In genomic region chrX:56978172-56978571, GRCh38 we compare ENCODE assay signal across 8 cellular contexts. TPM values are rescaled to one million over a fixed set of nuclear protein-coding genes. Genes with fewer than 3 reads are reported as not detected.
DNase-seq lines count a peak whose midpoint lies in the region; ATAC-seq and TF ChIP-seq lines count a peak whose summit lies in the region.

No MANE protein-coding gene starts in this region.

- peak; percentile 79 for TF ChIP-seq RAD21 in SK-N-SH (IDR thresholded peaks at IDR 0.05; ENCODE audit: low read length)

- no peaks in the 10 kb centered on the region for H3F3A ChIP-seq in SK-N-SH (replicated peaks; ENCODE audit: insufficient read depth)

- no peaks in the 10 kb centered on the region for H4K20me1 ChIP-seq in SK-N-SH (ENCODE audit: insufficient read depth)

- no peak overlapping the region for H3K27ac ChIP-seq in SK-N-SH (ENCODE audit: low read depth in 2 of 2, low read length in 1 of 2)
- H3K27ac ChIP-seq in right lobe of liver = no peak overlapping the region
- no peak overlapping the region for H3K27ac ChIP-seq in transverse colon

- WGBS in SK-N-SH (ENCODE audit: low lambda C conversion rate) = 10% methylated on average over 1 of the region's 1 CpG
- 37% methylated on average over 1 of the region's 1 CpG for WGBS in right lobe of liver (ENCODE audit: insufficient coverage, low coverage, low lambda C conversion rate, missing lambda C conversion rate)
- 36% methylated on average over 1 of the region's 1 CpG; no CpG with 5 or more reads in 1 of the 2 donors for WGBS in transverse colon (ENCODE audit: low coverage in 1 of 2), 2 donors

- CTCF ChIA-PET in AG04449 (lab: Yijun Ruan, JAX) = interaction anchor here (0.8 to 2.7 kb wide), 17 partner anchors 8 to 250 kb away, joined by 3 to 16 read pairs (median 5); partner anchors contain the start of genes NBDY and SPIN3
- CTCF ChIA-PET in SK-N-SH (lab: Yijun Ruan, JAX) = interaction anchor here (0.5 to 2.7 kb wide), 18 partner anchors 8 to 696 kb away, joined by 3 to 25 read pairs (median 4); partner anchors contain the start of gene SPIN3

- TF ChIP-seq CTCF in AG04449 (IDR thresholded peaks at IDR 0.05; ENCODE audit: insufficient read depth, low read length, missing control alignments) (peak; percentile 50), GM10266 (IDR thresholded peaks at IDR 0.05; ENCODE audit: control insufficient read depth, insufficient read depth, low read depth, missing control alignments) (peak; percentile 47), LNCAP (IDR thresholded peaks at IDR 0.05) (peak; percentile 47), SK-N-SH (IDR thresholded peaks at IDR 0.05) (peak; percentile 72), right lobe of liver (IDR thresholded peaks at IDR 0.05) (peak; percentile 54 to 68 (median 62)), transverse colon (IDR thresholded peaks at IDR 0.05) (peak; percentile 35 to 54 (median 42))

- intact Hi-C loops in right lobe of liver (cut with DNase I) = no loop called here
- intact Hi-C loops in transverse colon (cut with DNase I; ENCODE audit: low total_unique reads) = no loop called here

- H2AFZ ChIP-seq in SK-N-SH (ENCODE audit: low read depth) = no peak overlapping the region

- H3K27me3 ChIP-seq in SK-N-SH (ENCODE audit: insufficient read depth) (peaks cover 6% of the 10 kb centered on the region; the same call in 1 of the 2 replicates), right lobe of liver (no peaks in the 10 kb centered on the region), transverse colon (no peaks in the 10 kb centered on the region)

- H3K9me3 ChIP-seq in SK-N-SH (no peaks in the 10 kb centered on the region), right lobe of liver (no peaks in the 10 kb centered on the region), transverse colon (no peaks in the 10 kb centered on the region)

- H3K4me1 ChIP-seq in SK-N-SH (ENCODE audit: control insufficient read depth in 1 of 2, insufficient read depth in 2 of 2, low read depth in 1 of 2, low read length in 1 of 2) = no peaks in the 10 kb centered on the region
- no peaks in the 10 kb centered on the region for H3K4me1 ChIP-seq in right lobe of liver
- no peaks in the 10 kb centered on the region for H3K4me1 ChIP-seq in transverse colon

- TF ChIP-seq POLR2A in right lobe of liver (IDR thresholded peaks at IDR 0.05) (no peak), transverse colon (IDR thresholded peaks at IDR 0.05) (no peak)

- H3K9ac ChIP-seq in SK-N-SH = no peak overlapping the region

- H3K36me3 ChIP-seq in SK-N-SH (replicated peaks in 1 of 2; ENCODE audit: control insufficient read depth in 1 of 2, insufficient read depth in 2 of 2, low read length in 1 of 2) (peaks cover under 1 to 40% of the 10 kb centered on the region in 2 experiments), right lobe of liver (peaks cover 0 to 5% (median 2%) of the 10 kb centered on the region in 4 donors), transverse colon (no peaks in the 10 kb centered on the region)

- H3K4me3 ChIP-seq in AG04449 (ENCODE audit: low read depth, low read length) = no peak overlapping the region
- H3K4me3 ChIP-seq in SK-N-SH (ENCODE audit: low read depth in 2 of 2, low read length in 1 of 2) = no peak overlapping the region
- H3K4me3 ChIP-seq in right lobe of liver = no peak overlapping the region
- H3K4me3 ChIP-seq in transverse colon = no peak overlapping the region

- in situ Hi-C loops in transverse colon (cut with MboI; ENCODE audit: low pct_ligation_motif_present in 1 of 4, low pct_unique_long_range_greater_than_20kb in 1 of 4, low sequenced_read_pairs in 3 of 4) = loop anchor here (25.0 kb wide), 4 partner anchors 166 to 416 kb away; partner anchors contain the start of gene UBQLN2 (in 1 of the 4)

- H3K4me2 ChIP-seq in SK-N-SH = no peak overlapping the region

- no peaks in the 10 kb centered on the region for H3K9me2 ChIP-seq in SK-N-SH

- POLR2A ChIA-PET in AG04449 (lab: Yijun Ruan, JAX) = no interaction called here
- POLR2A ChIA-PET in SK-N-SH (lab: Yijun Ruan, JAX) = interaction anchor here (1.4 kb wide), 1 partner anchor 17 kb away, joined by 5 read pairs; the partner anchor contains the start of gene SPIN3

- TF ChIP-seq EP300 in SK-N-SH (IDR thresholded peaks at IDR 0.05; ENCODE audit: borderline replicate concordance in 1 of 2, low read depth in 1 of 2, low read length in 1 of 2) = no peak
- TF ChIP-seq EP300 in transverse colon (IDR thresholded peaks at IDR 0.05; ENCODE audit: low read depth) = no peak

- no peaks in the 10 kb centered on the region for H3K79me2 ChIP-seq in SK-N-SH (ENCODE audit: insufficient read depth)

- peak; percentile 82 to 90 (median 86) for ATAC-seq in right lobe of liver

- DNase-seq in AG04449 (ENCODE audit: low read depth, low spot score) = no peak
- DNase-seq in GM10266 (ENCODE audit: extremely low spot score) = peak; percentile 17
- peak; percentile 20 for DNase-seq in HCEC 1CT
- peak; percentile 39 for DNase-seq in SK-N-SH
- peak; percentile 33 for DNase-seq in cerebellar cortex (ENCODE audit: low spot score)
- DNase-seq in right lobe of liver = no peak
- DNase-seq in transverse colon = peak; percentile 16

TF ChIP-seq in SK-N-SH, 30 proteins besides CTCF, POLR2A, EP300 and RAD21:
- TF ChIP-seq SMC3 (IDR thresholded peaks at IDR 0.05; ENCODE audit: low read depth, low read length) = peak; percentile 71
- TF ChIP-seq NRF1 (IDR thresholded peaks at IDR 0.05; ENCODE audit: low read depth, low read length) = no peak

RNA-seq across cellular contexts. Expression of gene SPIN3, which starts 17.2 kb away (rescaled TPM):
- 10.0 and 12.6 TPM in 2 replicates for polyA plus RNA-seq in SK-N-SH (2012; rRNA removed)
- polyA plus RNA-seq in SK-N-SH (2012; cell fraction: cytosol; rRNA removed) = 6.4 and 7.3 TPM in 2 replicates
- 40.2 and 51.3 TPM in 2 replicates for polyA plus RNA-seq in SK-N-SH (2012; cell fraction: nucleus; rRNA removed)
- total RNA-seq in right lobe of liver (1 to 10 TPM; 5.7 to 6.9 (median 6.5) TPM), transverse colon (10 to 100 TPM in 2 of 4 donors, 1 to 10 TPM in 2; 3.8 to 12.7 (median 10.3) TPM)

Comparison
In these comparisons a context has a peak if more than half of its experiments do, and no peak if none do; other contexts are left out.
1. DNase-seq: peak in GM10266 (single experiment), HCEC 1CT (single experiment), SK-N-SH (single experiment), cerebellar cortex (single experiment) and transverse colon (single experiment); none in AG04449 (single experiment) and right lobe of liver (0 of 3).
2. Peak in every context shown above with its lines, with median percentiles within 50 percentile points of each other: CTCF ChIP-seq.